In genomic region chr2:202109737-202110184, GRCh38 we compare ENCODE assay signal across 11 cellular contexts. TPM values are rescaled to one million over a fixed set of nuclear protein-coding genes. Genes with fewer than 3 reads are reported as not detected.
DNase-seq lines count a peak whose midpoint lies in the region; ATAC-seq and TF ChIP-seq lines count a peak whose summit lies in the region.
"Had no signal": no experiment of that assay in that cellular context is flagged by ENCODE, and none has a peak within 500 bp of the region (broad histone marks: within the 10 kb centered on the region; RNA-seq: fewer than 3 reads in every experiment).

No MANE protein-coding gene starts in this region.

- no peak overlapping the region for H2BK15ac ChIP-seq in mesendoderm (replicated peaks; ENCODE audit: low read depth)

- H3K56ac ChIP-seq in mesendoderm (ENCODE audit: low read length), result peak overlapping the region; percentile 4

- intact Hi-C loops in esophagus squamous epithelium (cut with DNase I), result no loop called here

- H3K4me2 ChIP-seq in mesendoderm (ENCODE audit: low read length), result no peak overlapping the region

- no peak overlapping the region for H3K4ac ChIP-seq in mesendoderm (ENCODE audit: low read depth, low read length)

- WGBS in esophagus squamous epithelium, 2 donors, result 8 to 75% methylated on average over 2 to 4 of the region's 5 CpGs
- no CpG with 5 or more reads among the region's 5 CpGs for WGBS in mesendoderm (ENCODE audit: extremely low coverage, insufficient coverage, low lambda C conversion rate)

- no peak overlapping the region for H2BK5ac ChIP-seq in mesendoderm (ENCODE audit: low read length)

- no peaks in the 10 kb centered on the region for H3K79me2 ChIP-seq in mesendoderm (ENCODE audit: control insufficient read depth, insufficient read depth, low read length)

- no peak for TF ChIP-seq CTCF in esophagus squamous epithelium (IDR thresholded peaks at IDR 0.05)
- no peak for TF ChIP-seq CTCF in RWPE1 (conservative IDR thresholded peaks at IDR 0.05; ENCODE audit: low read depth)

- H3K36me3 ChIP-seq in esophagus squamous epithelium (no peaks in the 10 kb centered on the region), mesendoderm (ENCODE audit: control insufficient read depth, insufficient read depth, low read length) (no peaks in the 10 kb centered on the region)

- no peak overlapping the region for H2BK120ac ChIP-seq in mesendoderm (ENCODE audit: low read depth, low read length)

- CTCF ChIA-PET in RWPE1 (lab: Yijun Ruan, JAX), result no interaction called here

- POLR2A ChIA-PET in RWPE1 (lab: Yijun Ruan, JAX; ENCODE audit: low non-redundant PET), result no interaction called here

- no peak for TF ChIP-seq POLR2A in esophagus squamous epithelium (IDR thresholded peaks at IDR 0.05)

- H2AK5ac ChIP-seq in mesendoderm (ENCODE audit: low read length), result peak overlapping the region; percentile 8

- no peak overlapping the region for H3K4me3 ChIP-seq in esophagus squamous epithelium
- no peak overlapping the region for H3K4me3 ChIP-seq in mesendoderm (ENCODE audit: low read length)

- H3K18ac ChIP-seq in mesendoderm (ENCODE audit: low read length), result no peak overlapping the region

- no peak overlapping the region for H4K8ac ChIP-seq in mesendoderm (ENCODE audit: low read depth, low read length)

- no peaks in the 10 kb centered on the region for H3K9me3 ChIP-seq in esophagus squamous epithelium

- H3K79me1 ChIP-seq in mesendoderm (ENCODE audit: low read length), result no peaks in the 10 kb centered on the region

- no peak overlapping the region for H3K9ac ChIP-seq in mesendoderm (ENCODE audit: low read length)

- H4K5ac ChIP-seq in mesendoderm (ENCODE audit: low read length), result no peak overlapping the region

- H3K4me1 ChIP-seq in esophagus squamous epithelium, result peaks cover 0 to 31% (median 9%) of the 10 kb centered on the region in 3 donors
- H3K4me1 ChIP-seq in mesendoderm (ENCODE audit: control insufficient read depth, low read depth, low read length), result peaks cover 3% of the 10 kb centered on the region

- H3K27ac ChIP-seq in esophagus squamous epithelium (no peak overlapping the region), mesendoderm (ENCODE audit: low read depth, low read length) (no peak overlapping the region), RWPE1 (no peak overlapping the region)

- no peak overlapping the region for H3K23ac ChIP-seq in mesendoderm (ENCODE audit: low read length)

- no peak for ATAC-seq in GM18511 (IDR thresholded peaks at IDR 0.05; ENCODE audit: unreplicated experiment)

- no peaks in the 10 kb centered on the region for H3K27me3 ChIP-seq in esophagus squamous epithelium
- H3K27me3 ChIP-seq in mesendoderm (ENCODE audit: insufficient read depth, low read length, poor library complexity), result no peaks in the 10 kb centered on the region

- DNase-seq in AG20443 (ENCODE audit: low spot score) (peak; percentile 74), NCI-H226 (peak; percentile 12), esophagus squamous epithelium (lab: John Stamatoyannopoulos, UW) (peak; percentile 4), mesendoderm (peak; percentile 79), T-helper 1 cell (no peak), RWPE1 (ENCODE audit: low spot score) (no peak), NCI-H1105 (lab: John Stamatoyannopoulos, UW) (no peak)
- DNase-seq: NCI-H524 treated with DMSO at 0.1 percent for 48 hours had no signal

RNA-seq across cellular contexts. Expression of gene KIAA2012, which starts 36.7 kb away (rescaled TPM):
- not detected for total RNA-seq in esophagus squamous epithelium
- polyA plus RNA-seq in mesendoderm (2013, experiment 1 of 2), result not detected
- not detected for polyA plus RNA-seq in mesendoderm (2013, experiment 2 of 2)
- total RNA-seq: endothelial cell of umbilical vein, myocyte had no signal
- polyA plus RNA-seq: endothelial cell of umbilical vein had no signal

Comparison
In these comparisons a context has a peak if more than half of its experiments do, and no peak if none do; other contexts are left out.
1. DNase-seq: peak in AG20443 (single experiment), NCI-H226 (single experiment), esophagus squamous epithelium (single experiment) and mesendoderm (single experiment); none in T-helper 1 cell (0 of 5), RWPE1 (single experiment) and NCI-H1105 (single experiment).